ENCODE assay signal across 8 cellular contexts in genomic region chr1:50929376-50929958, GRCh38. TPM values are rescaled to one million over a fixed set of nuclear protein-coding genes. Genes with fewer than 3 reads are reported as not detected.
DNase-seq lines count a peak whose midpoint lies in the region; ATAC-seq and TF ChIP-seq lines count a peak whose summit lies in the region.

No MANE protein-coding gene starts in this region.

- H3K4me3 ChIP-seq in left ventricle myocardium inferior, result no peak overlapping the region

- H3K4me3 Mint-ChIP-seq in nephron, result no peak overlapping the region

- no peak overlapping the region for H3K27ac ChIP-seq in left ventricle myocardium inferior (replicated peaks)

- peak; percentile 72 for TF ChIP-seq CTCF in left ventricle myocardium inferior (IDR thresholded peaks at IDR 0.05; ENCODE audit: borderline replicate concordance)
- TF ChIP-seq CTCF in nephron (IDR thresholded peaks at IDR 0.05; ENCODE audit: unreplicated experiment in 3 of 3), result peak; percentile 33 to 66 (median 45)

- H3K9me3 Mint-ChIP-seq in nephron, result peaks cover 14% of the 10 kb centered on the region

- H3K4me1 ChIP-seq in left ventricle myocardium inferior, result peaks cover 10% of the 10 kb centered on the region

- no peaks in the 10 kb centered on the region for H3K27me3 ChIP-seq in left ventricle myocardium inferior (ENCODE audit: low read depth)

- H3K36me3 ChIP-seq in left ventricle myocardium inferior, result no peaks in the 10 kb centered on the region

- peaks cover 29% of the 10 kb centered on the region for H3K36me3 Mint-ChIP-seq in nephron (ENCODE audit: low read depth)

- ATAC-seq in Right ventricle myocardium superior (ENCODE audit: poor library complexity), result no peak

- peaks cover 9% of the 10 kb centered on the region for H3K9me3 ChIP-seq in left ventricle myocardium inferior (replicated peaks)

- intact Hi-C loops in left ventricle myocardium inferior (cut with micrococcal nuclease) (no loop called here), Right ventricle myocardium superior (cut with DNase I) (no loop called here)

- H3K27ac Mint-ChIP-seq in nephron, result no peak overlapping the region

- no peaks in the 10 kb centered on the region for H3K4me1 Mint-ChIP-seq in nephron

- DNase-seq in left ventricle myocardium inferior (no peak), Right ventricle myocardium superior (no peak), NCI-H446 treated with DMSO at 0.1 percent for 48 hours (lab: John Stamatoyannopoulos, UW) (peak; percentile 53), dermis blood vessel endothelial cell (peak; percentile 69), GOT3 (lab: John Stamatoyannopoulos, UW) (no peak)
- no peak for DNase-seq in activated T-cell treated with anti-CD3 and anti-CD28 coated beads, Interleukin-2, amount 50 U/mL, for 48 hours
- DNase-seq in stimulated activated CD4-positive, alpha-beta T cell treated with anti-CD3 and anti-CD28 coated beads, Interleukin-2, amount 100 ng/mL, for 24 hours, result no peak

- no peaks in the 10 kb centered on the region for H3K27me3 Mint-ChIP-seq in nephron (ENCODE audit: low read depth)

RNA-seq across cellular contexts. Expression of gene FAF1, which starts 30.6 kb away (rescaled TPM):
- total RNA-seq in left ventricle myocardium inferior (80.0 TPM), Right ventricle myocardium superior (88.1 TPM), dermis blood vessel endothelial cell (56.5 and 70.6 TPM in 2 replicates)

RNA-seq across cellular contexts. Expression of gene CDKN2C, which starts 40.6 kb away (rescaled TPM):
- total RNA-seq in left ventricle myocardium inferior, result 12.8 TPM
- total RNA-seq in Right ventricle myocardium superior, result 15.1 TPM
- 10.0 and 18.5 TPM in 2 replicates for total RNA-seq in dermis blood vessel endothelial cell

Comparison
In these comparisons a context has a peak if more than half of its experiments do, and no peak if none do; other contexts are left out.
1. DNase-seq: peak in NCI-H446 treated with DMSO at 0.1 percent for 48 hours (single experiment) and dermis blood vessel endothelial cell (single experiment); none in left ventricle myocardium inferior (single experiment), Right ventricle myocardium superior (single experiment), activated T-cell treated with anti-CD3 and anti-CD28 coated beads, Interleukin-2, amount 50 U/mL, for 48 hours (0 of 2), stimulated activated CD4-positive, alpha-beta T cell treated with anti-CD3 and anti-CD28 coated beads, Interleukin-2, amount 100 ng/mL, for 24 hours (0 of 2) and GOT3 (single experiment).